1 cellular context compared by ENCODE assay signal in genomic region chr3:16433701-16434151, GRCh38.
TF ChIP-seq lines count a peak whose summit lies in the region.

No MANE protein-coding gene starts in this region.

TF ChIP-seq in GM12878, 131 proteins besides CTCF, POLR2A, EP300 and RAD21 (continued from another document and continues in another):
- no peak for TF ChIP-seq ZBTB11 (CRISPR knock-in tag; IDR thresholded peaks at IDR 0.05)
- TF ChIP-seq BMI1 (IDR thresholded peaks at IDR 0.05; ENCODE audit: borderline replicate concordance): no peak
- TF ChIP-seq ZSCAN29 (IDR thresholded peaks at IDR 0.05): no peak
- TF ChIP-seq KDM1A (IDR thresholded peaks at IDR 0.05; ENCODE audit: borderline replicate concordance): no peak
- peak; percentile 42; the same call in 1 of the 2 replicates for TF ChIP-seq CREB1 (IDR thresholded peaks at IDR 0.05; ENCODE audit: low read depth)
- TF ChIP-seq IRF4 (IDR thresholded peaks at IDR 0.05; ENCODE audit: low read depth, low read length): peak; percentile 94
- TF ChIP-seq IRF3 (IDR thresholded peaks at IDR 0.05): no peak
- peak; percentile 68; the same call in 1 of the 2 replicates for TF ChIP-seq TCF12 (IDR thresholded peaks at IDR 0.05; ENCODE audit: low read depth, low read length)
- TF ChIP-seq SPI1 (IDR thresholded peaks at IDR 0.05; ENCODE audit: borderline replicate concordance, insufficient read depth, low read depth, low read length): peak; percentile 97
- TF ChIP-seq YY1 (IDR thresholded peaks at IDR 0.05; ENCODE audit: low read depth, low read length): no peak
- peak; percentile 48; the same call in 1 of the 2 replicates for TF ChIP-seq MAX (IDR thresholded peaks at IDR 0.05; ENCODE audit: low read depth, low read length)
- no peak for TF ChIP-seq JUND (IDR thresholded peaks at IDR 0.05; ENCODE audit: low read depth, low read length)
- TF ChIP-seq NR2F1 (conservative IDR thresholded peaks at IDR 0.05): peak; percentile 99
- TF ChIP-seq STAT1 (conservative IDR thresholded peaks at IDR 0.05): no peak
- TF ChIP-seq BCL11A (IDR thresholded peaks at IDR 0.05; ENCODE audit: low read depth, low read length): peak; percentile 95
- TF ChIP-seq TARDBP (IDR thresholded peaks at IDR 0.05; ENCODE audit: borderline replicate concordance): peak; percentile 65; the same call in 1 of the 2 replicates
- TF ChIP-seq TAF1 (IDR thresholded peaks at IDR 0.05; ENCODE audit: borderline replicate concordance, low read depth, low read length): no peak
- TF ChIP-seq ZNF592 (IDR thresholded peaks at IDR 0.05): peak; percentile 46; the same call in 1 of the 2 replicates
- no peak for TF ChIP-seq GABPA (IDR thresholded peaks at IDR 0.05; ENCODE audit: low read depth)
- no peak for TF ChIP-seq NFXL1 (IDR thresholded peaks at IDR 0.05; ENCODE audit: borderline replicate concordance)
- no peak for TF ChIP-seq KLF5 (IDR thresholded peaks at IDR 0.05; ENCODE audit: partially characterized antibody)
- TF ChIP-seq MLLT1 (IDR thresholded peaks at IDR 0.05): no peak
- no peak for TF ChIP-seq POLR2AphosphoS2 (IDR thresholded peaks at IDR 0.05; ENCODE audit: low read depth, low read length)
- TF ChIP-seq HDGF (IDR thresholded peaks at IDR 0.05): peak; percentile 41; the same call in 1 of the 2 replicates
- no peak for TF ChIP-seq ELK1 (IDR thresholded peaks at IDR 0.05; ENCODE audit: low read depth, low read length)
- TF ChIP-seq EGR1 (IDR thresholded peaks at IDR 0.05; ENCODE audit: borderline replicate concordance in 1 of 2, low read depth in 2 of 2, low read length in 2 of 2): peak in 1 of 2 experiments; percentile 74; a peak in 2 of 3 replicates
- no peak for TF ChIP-seq SIX5 (IDR thresholded peaks at IDR 0.05; ENCODE audit: low read depth, low read length, severe bottlenecking)
- TF ChIP-seq CREM (IDR thresholded peaks at IDR 0.05; ENCODE audit: low read depth): peak; percentile 89
- TF ChIP-seq PRDM15 (CRISPR knock-in tag; IDR thresholded peaks at IDR 0.05): no peak
- peak; percentile 89 for TF ChIP-seq FOXM1 (IDR thresholded peaks at IDR 0.05; ENCODE audit: low read depth, low read length)
- TF ChIP-seq TCF3 (IDR thresholded peaks at IDR 0.05; ENCODE audit: borderline replicate concordance, insufficient read depth, low read depth, low read length): peak; percentile 39; the same call in 1 of the 2 replicates
- TF ChIP-seq ATF3 (IDR thresholded peaks at IDR 0.05; ENCODE audit: borderline replicate concordance, extremely low read depth, low read depth, low read length): no peak
- no peak for TF ChIP-seq CUX1 (IDR thresholded peaks at IDR 0.05; ENCODE audit: insufficient replicate concordance, low read depth, low read length)
- TF ChIP-seq WRNIP1 (IDR thresholded peaks at IDR 0.05; ENCODE audit: borderline replicate concordance, low read depth, low read length): no peak
- TF ChIP-seq SMAD5 (IDR thresholded peaks at IDR 0.05; ENCODE audit: low read depth): peak; percentile 68; the same call in 1 of the 2 replicates
- TF ChIP-seq RCOR1 (conservative IDR thresholded peaks at IDR 0.05; ENCODE audit: low read depth, low read length): peak; percentile 95
- TF ChIP-seq NBN (IDR thresholded peaks at IDR 0.05): peak; percentile 59; the same call in 1 of the 2 replicates
- peak; percentile 96 for TF ChIP-seq RUNX3 (IDR thresholded peaks at IDR 0.05; ENCODE audit: low read length)
- peak; percentile 93 for TF ChIP-seq NFIC (IDR thresholded peaks at IDR 0.05; ENCODE audit: low read depth, low read length)
- no peak for TF ChIP-seq RB1 (IDR thresholded peaks at IDR 0.05; ENCODE audit: borderline replicate concordance)
